In the genomic region with DNA sequence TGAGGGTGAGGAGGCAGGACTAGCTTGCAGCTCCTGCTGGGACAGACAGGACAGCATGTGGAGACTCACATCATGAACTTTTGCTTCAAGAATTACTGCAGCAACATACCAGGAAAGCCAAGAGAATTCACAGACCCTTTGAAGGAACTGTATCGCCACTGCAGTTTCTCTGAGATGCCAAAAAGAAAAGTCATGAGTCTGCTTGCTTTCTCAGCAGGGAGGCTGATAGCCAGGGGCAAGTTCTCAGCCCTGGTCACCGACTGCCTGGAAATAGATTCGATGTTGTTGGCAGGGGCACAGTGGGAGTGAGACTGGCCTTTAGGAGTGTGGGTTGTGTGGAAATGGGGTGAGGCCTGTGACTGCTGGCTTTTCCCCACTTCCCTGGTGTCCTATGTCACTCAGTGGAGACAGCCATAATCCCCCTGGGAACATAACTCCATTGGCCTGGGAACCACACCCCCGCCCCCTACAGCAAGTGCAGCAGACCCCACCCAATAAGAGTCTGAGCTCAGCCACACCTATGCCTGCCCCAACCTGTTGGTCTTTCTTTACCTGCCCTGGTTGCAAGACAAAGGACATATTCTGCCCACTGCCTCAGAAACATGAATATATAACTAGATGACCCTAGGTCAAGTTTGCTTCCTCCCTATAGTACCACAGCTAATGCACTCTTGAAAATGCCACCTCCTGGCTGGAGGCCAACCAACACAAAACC, we compare ENCODE assay signal across 12 cellular contexts. TPM values are rescaled to one million over a fixed set of nuclear protein-coding genes. Genes with fewer than 3 reads are reported as not detected.
A peak's percentile ranks its signal among the peaks of the same experiment; 100 is the strongest.
DNase-seq lines count a peak whose midpoint lies in the region; ATAC-seq and TF ChIP-seq lines count a peak whose summit lies in the region.
"Had no signal": no experiment of that assay in that cellular context is flagged by ENCODE, and none has a peak within 500 bp of the region (broad histone marks: within the 10 kb centered on the region; RNA-seq: fewer than 3 reads in every experiment).

No MANE protein-coding gene starts in this region.

- DNase-seq in Daoy (ENCODE audit: low read depth) (peak; percentile 25), MM.1S (no peak), mammary epithelial cell (peak; percentile 56), spleen (no peak), HCEC 1CT (no peak), Right ventricle myocardium superior (no peak)
- DNase-seq: activated CD8-positive, alpha-beta memory T cell treated with anti-CD3 and anti-CD28 coated beads, Interleukin-2, amount 50 U/mL, for 4 hours; kidney glomerular epithelial cell; NCI-H526; nucleus accumbens had no signal

- peaks cover 33% of the 10 kb centered on the region for H3K79me2 ChIP-seq in MM.1S (ENCODE audit: low read length)
- H3K79me2 ChIP-seq in mammary epithelial cell (ENCODE audit: insufficient read depth, low read length) = peaks cover 14% of the 10 kb centered on the region

- H3K4me2 ChIP-seq in MM.1S (ENCODE audit: low read depth, low read length) (no peak overlapping the region), mammary epithelial cell (ENCODE audit: insufficient read depth, low read depth, low read length) (peak overlapping the region; percentile 32)

- H2AFZ ChIP-seq in MM.1S (ENCODE audit: low read length) = peak overlapping the region; percentile 47; the same call in 1 of the 2 replicates
- peak overlapping the region; percentile 77 for H2AFZ ChIP-seq in mammary epithelial cell (ENCODE audit: low read depth, low read length)

- H3K9me2 ChIP-seq in MM.1S (replicated peaks; ENCODE audit: insufficient read depth, low read length) = no peaks in the 10 kb centered on the region

- in situ Hi-C loops in mammary epithelial cell (cut with MboI; ENCODE audit: low sequenced_read_pairs in 2 of 2) = no loop called here

- no peak for ATAC-seq in Right ventricle myocardium superior (ENCODE audit: poor library complexity)
- ATAC-seq: stimulated activated effector memory CD8-positive, alpha-beta T cell treated with anti-CD3 and anti-CD28 coated beads, Interleukin-12 subunit alpha, Interleukin-12 subunit beta, amount 100 ng/mL, for 72 hours had no signal

- H3K4me3 ChIP-seq in MM.1S (ENCODE audit: low read length) (no peak overlapping the region), mammary epithelial cell (replicated peaks in 1 of 3; ENCODE audit: insufficient read depth in 1 of 3, low read depth in 2 of 3, low read length in 3 of 3) (no peak overlapping the region), neutrophil (ENCODE audit: low read depth in 1 of 2, low read length in 1 of 2) (no peak overlapping the region), spleen (no peak overlapping the region)

- H3K9me3 ChIP-seq in MM.1S (replicated peaks; ENCODE audit: insufficient read depth, low read length) = no peaks in the 10 kb centered on the region
- no peaks in the 10 kb centered on the region for H3K9me3 ChIP-seq in mammary epithelial cell (replicated peaks; ENCODE audit: insufficient read depth, low read length)
- H3K9me3 ChIP-seq in neutrophil = no peaks in the 10 kb centered on the region
- H3K9me3 ChIP-seq in spleen = peaks cover 0 to 38% (median 19%) of the 10 kb centered on the region in 8 donors

- TF ChIP-seq CTCF in MM.1S (IDR thresholded peaks at IDR 0.05; ENCODE audit: low read length) = no peak
- TF ChIP-seq CTCF in mammary epithelial cell (conservative IDR thresholded peaks at IDR 0.05 in 1 of 2, IDR thresholded peaks at IDR 0.05 in 1 of 2; ENCODE audit: extremely low read depth in 1 of 2, insufficient read depth in 1 of 2, low read depth in 1 of 2, low read length in 2 of 2) = no peak
- TF ChIP-seq CTCF in neutrophil (IDR thresholded peaks at IDR 0.05) = no peak
- TF ChIP-seq CTCF in spleen (IDR thresholded peaks at IDR 0.05 in 8 of 11, conservative IDR thresholded peaks at IDR 0.05 in 3 of 11) = no peak

- H3K36me3 ChIP-seq in MM.1S (replicated peaks; ENCODE audit: insufficient read depth, low read length) (no peaks in the 10 kb centered on the region), mammary epithelial cell (ENCODE audit: insufficient read depth, low read length) (no peaks in the 10 kb centered on the region), neutrophil (no peaks in the 10 kb centered on the region), spleen (peaks cover 0 to 17% (median 0%) of the 10 kb centered on the region in 6 donors)

- dilution Hi-C loops in mammary epithelial cell (cut with HindIII; ENCODE audit: low sequenced_read_pairs) = no loop called here

- no peak overlapping the region for H3K27ac ChIP-seq in MM.1S (ENCODE audit: low read length)
- H3K27ac ChIP-seq in mammary epithelial cell (ENCODE audit: insufficient read depth, low read depth, low read length) = no peak overlapping the region
- H3K27ac ChIP-seq in neutrophil = peak overlapping the region; percentile 92
- peak overlapping the region in 2 of 8 donors; percentile 84 to 88 for H3K27ac ChIP-seq in spleen

- H4K20me1 ChIP-seq in MM.1S (ENCODE audit: insufficient read depth, low read length) (no peaks in the 10 kb centered on the region), mammary epithelial cell (ENCODE audit: insufficient read depth, low read length) (no peaks in the 10 kb centered on the region)

- no peaks in the 10 kb centered on the region for H3K27me3 ChIP-seq in MM.1S (replicated peaks; ENCODE audit: insufficient read depth, low read length)
- H3K27me3 ChIP-seq in mammary epithelial cell (ENCODE audit: insufficient read depth, low read length) = no peaks in the 10 kb centered on the region
- no peaks in the 10 kb centered on the region for H3K27me3 ChIP-seq in neutrophil
- no peaks in the 10 kb centered on the region for H3K27me3 ChIP-seq in spleen (replicated peaks in 1 of 7)

- H3F3A ChIP-seq in MM.1S (ENCODE audit: insufficient read depth, low read length) = peaks cover 9% of the 10 kb centered on the region

- no peak overlapping the region for H3K9ac ChIP-seq in MM.1S (ENCODE audit: low read length)
- H3K9ac ChIP-seq in mammary epithelial cell (ENCODE audit: insufficient read depth, low read length) = no peak overlapping the region

- CTCF ChIA-PET in mammary epithelial cell (lab: Charles Lee; ENCODE audit: low non-redundant PET) = no interaction called here

- no TSS peak for BruUV-seq in mammary epithelial cell (replicated peaks; lab: Mats Ljungman, UMichigan)

- H3K4me1 ChIP-seq in MM.1S (ENCODE audit: low read length) (peaks cover 25% of the 10 kb centered on the region), mammary epithelial cell (ENCODE audit: insufficient read depth, low read length) (peaks cover 35% of the 10 kb centered on the region), neutrophil (ENCODE audit: control insufficient read depth in 1 of 2, insufficient read depth in 1 of 2, low read depth in 1 of 2, low read length in 1 of 2) (peaks cover 25 to 32% of the 10 kb centered on the region in 2 experiments), spleen (peaks cover 10 to 43% (median 35%) of the 10 kb centered on the region in 6 donors)

- intact Hi-C loops in mammary epithelial cell (cut with micrococcal nuclease) (no loop called here), spleen (cut with DNase I; ENCODE audit: low total_unique reads) (no loop called here), Right ventricle myocardium superior (cut with DNase I) (no loop called here)

- WGBS in mammary epithelial cell (ENCODE audit: low coverage, missing lambda C conversion rate) = 45% methylated on average over 4 of the region's 4 CpGs
- WGBS in spleen, 5 donors = 92 to 100% (median 98%) methylated on average over 3 to 4 of the region's 4 CpGs

- TF ChIP-seq POLR2A in spleen (IDR thresholded peaks at IDR 0.05) = no peak

RNA-seq across cellular contexts. Expression of gene SAMD9, which starts 1.6 kb away (rescaled TPM):
- total RNA-seq in Daoy (2014; rRNA removed; shearing (Covaris generic)) = 13.5 and 16.9 TPM in 2 replicates
- 10 to 100 TPM in 1 of 2 donors, 1 to 10 TPM in 1; 9.9 to 12.0 TPM for total RNA-seq in mammary epithelial cell
- polyA plus RNA-seq in mammary epithelial cell = 3.7 TPM
- 5.6 TPM for polyA minus RNA-seq in mammary epithelial cell
- total RNA-seq in spleen = 10 to 100 TPM; 27.8 to 44.8 (median 33.1) TPM
- polyA plus RNA-seq in spleen = 1 to 10 TPM; 7.0 to 8.2 (median 7.1) TPM
- 2.7 TPM for total RNA-seq in Right ventricle myocardium superior

RNA-seq across cellular contexts. Expression of gene SAMD9L, which starts 28.8 kb away (rescaled TPM):
- 12.5 and 13.5 TPM in 2 replicates for total RNA-seq in Daoy (2014; rRNA removed; shearing (Covaris generic))
- total RNA-seq in mammary epithelial cell (1 to 10 TPM; 4.2 to 6.7 TPM), spleen (10 to 100 TPM; 34.8 to 61.3 (median 52.7) TPM), Right ventricle myocardium superior (3.7 TPM)
- polyA plus RNA-seq in mammary epithelial cell (0.56 TPM), spleen (10 to 100 TPM in 2 of 3 donors, 1 to 10 TPM in 1; 8.5 to 13.0 (median 12.0) TPM)
- polyA minus RNA-seq in mammary epithelial cell = 1.4 TPM

Comparison
In these comparisons a context has a peak if more than half of its experiments do, and no peak if none do; other contexts are left out.
1. DNase-seq: peak in Daoy (single experiment) and mammary epithelial cell (single experiment); none in MM.1S (single experiment), spleen (single experiment), HCEC 1CT (single experiment) and Right ventricle myocardium superior (single experiment).